Comparison of ENCODE assay signal across 8 cellular contexts in the genomic region with DNA sequence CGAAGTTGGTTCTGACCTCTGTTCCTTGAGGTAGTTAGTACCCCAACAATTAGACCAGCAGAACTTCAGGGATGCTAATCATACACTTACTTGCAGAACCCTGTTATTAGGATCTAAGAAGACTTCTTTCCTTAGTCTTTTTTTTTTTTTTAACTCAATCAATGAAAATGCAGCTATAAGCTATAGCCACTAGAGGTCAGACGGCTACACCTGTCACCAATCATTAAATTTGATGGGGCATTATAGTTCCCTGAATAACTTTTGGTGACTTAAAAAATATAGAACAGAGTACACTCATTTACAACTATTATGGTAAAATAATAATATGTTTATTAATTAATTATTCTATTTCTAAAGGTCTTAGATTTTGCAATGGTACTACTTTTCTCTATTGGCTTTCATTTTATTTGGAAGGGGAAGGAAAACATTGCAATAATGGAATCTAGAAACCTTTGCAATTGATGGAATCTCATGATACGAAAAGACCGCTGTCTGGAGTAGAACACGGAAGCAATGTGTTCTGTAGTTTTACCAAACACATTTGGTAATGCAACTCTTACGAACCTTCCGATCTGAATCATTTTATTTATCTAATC.
DNase-seq lines count a peak whose midpoint lies in the region; ATAC-seq and TF ChIP-seq lines count a peak whose summit lies in the region.

No MANE protein-coding gene starts in this region.

- no peaks in the 10 kb centered on the region for H3K27me3 ChIP-seq in CD4-positive, CD25-positive, alpha-beta regulatory T cell (ENCODE audit: control insufficient read depth, insufficient read depth, low read length)
- H3K27me3 ChIP-seq in H9 (ENCODE audit: insufficient read depth, low read length) (no peaks in the 10 kb centered on the region), OCI-LY1 (ENCODE audit: insufficient read depth, low read length) (no peaks in the 10 kb centered on the region), transverse colon (no peaks in the 10 kb centered on the region)

- WGBS in H9 (ENCODE audit: extremely low coverage, insufficient read length, low lambda C conversion rate) = no CpG with 5 or more reads among the region's 7 CpGs
- WGBS in transverse colon (ENCODE audit: low coverage in 1 of 2), 2 donors = 77% methylated on average over 6 to 7 of the region's 7 CpGs

- H3T11ph ChIP-seq in H9 (ENCODE audit: low read length) = no peak overlapping the region

- no peaks in the 10 kb centered on the region for H3K9me2 ChIP-seq in OCI-LY1 (ENCODE audit: low read depth, low read length)

- in situ Hi-C loops in transverse colon (cut with MboI; ENCODE audit: low pct_ligation_motif_present in 1 of 4, low pct_unique_long_range_greater_than_20kb in 1 of 4, low sequenced_read_pairs in 3 of 4) = loop anchor here in 2 of 4 donors (10.0 to 25.0 kb wide), 4 partner anchors 232 to 757 kb away; no protein-coding TSS in a partner anchor

- no peaks in the 10 kb centered on the region for H3K4me1 ChIP-seq in CD4-positive, CD25-positive, alpha-beta regulatory T cell (ENCODE audit: control insufficient read depth, insufficient read depth, low read length, poor library complexity, severe bottlenecking)
- H3K4me1 ChIP-seq in H9 (ENCODE audit: insufficient read depth, low read length) (no peaks in the 10 kb centered on the region; the same call in 1 of the 2 replicates), OCI-LY1 (ENCODE audit: insufficient read depth, low read length, severe bottlenecking) (no peaks in the 10 kb centered on the region), transverse colon (no peaks in the 10 kb centered on the region)

- no peaks in the 10 kb centered on the region for H3K23me2 ChIP-seq in H9 (ENCODE audit: insufficient read length, low read depth, low read length, poor library complexity, severe bottlenecking)

- no peaks in the 10 kb centered on the region for H3K27me3 Mint-ChIP-seq in CD4-positive, CD25-positive, alpha-beta regulatory T cell
- no peaks in the 10 kb centered on the region for H3K27me3 Mint-ChIP-seq in H9 (ENCODE audit: low read depth)

- H2BK5ac ChIP-seq in H9 (ENCODE audit: insufficient read length, low read length) = no peak overlapping the region

- H3K27ac Mint-ChIP-seq in CD4-positive, CD25-positive, alpha-beta regulatory T cell = no peak overlapping the region
- no peak overlapping the region for H3K27ac Mint-ChIP-seq in H9

- peak in 2 of 3 donors; percentile 19 to 39 for DNase-seq in CD4-positive, CD25-positive, alpha-beta regulatory T cell
- DNase-seq in H9 = no peak
- peak; percentile 45 for DNase-seq in fibroblast of mammary gland (ENCODE audit: low read depth)
- no peak for DNase-seq in transverse colon
- DNase-seq in activated CD8-positive, alpha-beta memory T cell treated with anti-CD3 and anti-CD28 coated beads for 24 hours = no peak
- no peak for DNase-seq in NCI-H226

- no peak overlapping the region for H3K14ac ChIP-seq in H9 (ENCODE audit: insufficient read depth, low read length)

- H3K4me1 Mint-ChIP-seq in CD4-positive, CD25-positive, alpha-beta regulatory T cell = peaks cover 0 to 6% (median 2%) of the 10 kb centered on the region in 4 donors
- H3K4me1 Mint-ChIP-seq in H9 = peaks cover 18 to 22% of the 10 kb centered on the region in 2 experiments

- TF ChIP-seq CTCF in H9 (conservative IDR thresholded peaks at IDR 0.05) (peak; percentile 88), OCI-LY1 (IDR thresholded peaks at IDR 0.05; ENCODE audit: low read length) (peak; percentile 70), fibroblast of mammary gland (conservative IDR thresholded peaks at IDR 0.05; ENCODE audit: control insufficient read depth, insufficient read depth, low read depth, low read length) (peak; percentile 71), transverse colon (IDR thresholded peaks at IDR 0.05) (peak; percentile 47 to 64 (median 64))

- H3K9me3 Mint-ChIP-seq in CD4-positive, CD25-positive, alpha-beta regulatory T cell = peaks cover 0 to 2% (median 0%) of the 10 kb centered on the region in 7 donors
- no peaks in the 10 kb centered on the region for H3K9me3 Mint-ChIP-seq in H9

- no peak overlapping the region for H2BK20ac ChIP-seq in H9 (ENCODE audit: low read depth, low read length, poor library complexity, severe bottlenecking)

- H3K79me1 ChIP-seq in H9 (ENCODE audit: insufficient read depth, low read depth, low read length, poor library complexity, severe bottlenecking) = no peaks in the 10 kb centered on the region

- H2BK120ac ChIP-seq in H9 (ENCODE audit: low read depth, low read length, poor library complexity, severe bottlenecking) = no peak overlapping the region

- intact Hi-C loops in transverse colon (cut with DNase I; ENCODE audit: low total_unique reads) = no loop called here

- H4K5ac ChIP-seq in H9 (ENCODE audit: insufficient read length, low read depth, low read length) = no peak overlapping the region

- H3K79me2 ChIP-seq in H9 (ENCODE audit: insufficient read depth, low read length) (no peaks in the 10 kb centered on the region), OCI-LY1 (ENCODE audit: insufficient read depth, low read length) (no peaks in the 10 kb centered on the region)

- H3K9me3 ChIP-seq in CD4-positive, CD25-positive, alpha-beta regulatory T cell (ENCODE audit: control insufficient read depth in 2 of 2, low read length in 2 of 2) = no peaks in the 10 kb centered on the region
- H3K9me3 ChIP-seq in H9 (ENCODE audit: control insufficient read depth, low read depth, low read length) = no peaks in the 10 kb centered on the region
- no peaks in the 10 kb centered on the region for H3K9me3 ChIP-seq in OCI-LY1 (ENCODE audit: low read length)
- H3K9me3 ChIP-seq in transverse colon = no peaks in the 10 kb centered on the region

- ATAC-seq in CD4-positive, CD25-positive, alpha-beta regulatory T cell (ENCODE audit: low read depth in 2 of 2) = no peak
- ATAC-seq in GM19455 (IDR thresholded peaks at IDR 0.05; ENCODE audit: unreplicated experiment) = no peak

- no peaks in the 10 kb centered on the region for H3K36me3 Mint-ChIP-seq in CD4-positive, CD25-positive, alpha-beta regulatory T cell
- H3K36me3 Mint-ChIP-seq in H9 (ENCODE audit: insufficient read depth in 1 of 3, low read depth in 3 of 3) = no peaks in the 10 kb centered on the region

- no peaks in the 10 kb centered on the region for H4K20me1 ChIP-seq in H9 (ENCODE audit: control insufficient read depth, insufficient read depth, insufficient read length)
- H4K20me1 ChIP-seq in OCI-LY1 (ENCODE audit: insufficient read depth, low read length) = no peaks in the 10 kb centered on the region

- TF ChIP-seq POLR2A in transverse colon (IDR thresholded peaks at IDR 0.05) = no peak

- H3K9ac ChIP-seq in H9 (ENCODE audit: extremely low read depth, insufficient read length, low read length) (no peak overlapping the region), OCI-LY1 (ENCODE audit: low read length) (no peak overlapping the region)

- H3K4ac ChIP-seq in H9 (ENCODE audit: low read depth, low read length) = no peak overlapping the region

- no peaks in the 10 kb centered on the region for H3F3A ChIP-seq in OCI-LY1 (ENCODE audit: insufficient read depth, low read length)

- no peak overlapping the region for H2AFZ ChIP-seq in H9 (ENCODE audit: low read length)
- H2AFZ ChIP-seq in OCI-LY1 (ENCODE audit: low read length) = no peak overlapping the region

- no peak overlapping the region for H3K4me3 ChIP-seq in CD4-positive, CD25-positive, alpha-beta regulatory T cell (ENCODE audit: low read depth, low read length)
- H3K4me3 ChIP-seq in OCI-LY1 (ENCODE audit: low read depth, low read length, poor library complexity, severe bottlenecking) = no peak overlapping the region
- no peak overlapping the region for H3K4me3 ChIP-seq in fibroblast of mammary gland (ENCODE audit: control insufficient read depth, low read depth, low read length)
- no peak overlapping the region for H3K4me3 ChIP-seq in transverse colon

- H2AK5ac ChIP-seq in H9 (ENCODE audit: insufficient read length, low read length) = no peak overlapping the region

- no peak overlapping the region for H3K4me3 Mint-ChIP-seq in CD4-positive, CD25-positive, alpha-beta regulatory T cell
- H3K4me3 Mint-ChIP-seq in H9 = no peak overlapping the region

- no peak overlapping the region for H2BK12ac ChIP-seq in H9 (ENCODE audit: insufficient read length, low read depth, low read length)

- H3K4me2 ChIP-seq in H9 (ENCODE audit: insufficient read depth, insufficient read length, low read length) (no peak overlapping the region), OCI-LY1 (ENCODE audit: low read length) (no peak overlapping the region)

- no peak overlapping the region for H3K56ac ChIP-seq in H9 (ENCODE audit: insufficient read length, low read depth, low read length)

- no peak overlapping the region for H4K8ac ChIP-seq in H9 (replicated peaks; ENCODE audit: insufficient read length, low read depth, low read length)

- no peaks in the 10 kb centered on the region for H3K36me3 ChIP-seq in CD4-positive, CD25-positive, alpha-beta regulatory T cell (ENCODE audit: control insufficient read depth, insufficient read depth, low read length)
- H3K36me3 ChIP-seq in OCI-LY1 (ENCODE audit: insufficient read depth, low read length) (no peaks in the 10 kb centered on the region), transverse colon (no peaks in the 10 kb centered on the region)

- TF ChIP-seq EP300 in transverse colon (IDR thresholded peaks at IDR 0.05; ENCODE audit: low read depth) = no peak

- H3K18ac ChIP-seq in H9 (ENCODE audit: insufficient read length, low read depth, low read length) = no peak overlapping the region

- H3K23ac ChIP-seq in H9 (ENCODE audit: insufficient read length, low read depth, low read length) = no peak overlapping the region

- H2BK15ac ChIP-seq in H9 (ENCODE audit: low read depth, low read length) = no peak overlapping the region

- H4K91ac ChIP-seq in H9 (ENCODE audit: insufficient read length, low read depth, low read length) = no peak overlapping the region

- H3K27ac ChIP-seq in CD4-positive, CD25-positive, alpha-beta regulatory T cell (ENCODE audit: insufficient read depth, low read length, poor library complexity, severe bottlenecking) = no peak overlapping the region
- H3K27ac ChIP-seq in H9 (ENCODE audit: insufficient read length, low read depth, low read length) = no peak overlapping the region
- H3K27ac ChIP-seq in OCI-LY1 (ENCODE audit: low read depth, low read length, poor library complexity, severe bottlenecking) = no peak overlapping the region
- H3K27ac ChIP-seq in transverse colon = no peak overlapping the region

Comparison
In these comparisons a context has a peak if more than half of its experiments do, and no peak if none do; other contexts are left out.
1. DNase-seq: peak in CD4-positive, CD25-positive, alpha-beta regulatory T cell (2 of 3) and fibroblast of mammary gland (single experiment); none in H9 (single experiment), transverse colon (single experiment), activated CD8-positive, alpha-beta memory T cell treated with anti-CD3 and anti-CD28 coated beads for 24 hours (single experiment) and NCI-H226 (single experiment).
2. Peak in every context shown above with its lines, with median percentiles within 50 percentile points of each other: CTCF ChIP-seq.